In the genomic region with DNA sequence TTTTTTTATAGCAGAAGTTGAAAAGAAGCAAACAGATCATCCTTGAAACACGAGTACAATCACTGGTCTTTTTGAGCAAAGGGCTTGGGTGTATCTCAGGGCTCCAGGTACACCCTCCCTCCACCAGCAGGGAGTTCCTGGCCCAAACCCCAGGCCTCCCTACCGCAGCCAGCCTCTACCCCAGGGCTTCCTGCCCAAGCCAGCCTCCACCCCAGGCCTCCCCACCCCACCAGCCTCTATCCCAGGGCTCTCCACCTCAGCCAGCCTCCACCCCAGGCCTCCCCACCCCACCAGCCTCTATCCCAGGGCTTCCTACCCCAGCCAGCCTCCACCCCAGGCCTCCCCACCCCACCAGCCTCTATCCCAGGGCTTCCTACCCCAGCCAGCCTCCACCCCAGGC, we compare ENCODE assay signal across 10 cellular contexts. TPM values are rescaled to one million over a fixed set of nuclear protein-coding genes. Genes with fewer than 3 reads are reported as not detected.
"Had no signal": no experiment of that assay in that cellular context is flagged by ENCODE, and none has a peak within 500 bp of the region (broad histone marks: within the 10 kb centered on the region; RNA-seq: fewer than 3 reads in every experiment).

No MANE protein-coding gene starts in this region.

RNA-seq across cellular contexts. Expression of a gene that starts 46.1 kb away (rescaled TPM):
- total RNA-seq: astrocyte, left colon, lung microvascular endothelial cell, mononuclear cell, osteocyte, pulmonary artery endothelial cell, sciatic nerve, SK-MEL-5, thoracic aorta, urinary bladder had no signal

RNA-seq across cellular contexts. Expression of a gene that starts 52.9 kb away (rescaled TPM):
- total RNA-seq: astrocyte, left colon, lung microvascular endothelial cell, mononuclear cell, osteocyte, pulmonary artery endothelial cell, SK-MEL-5, thoracic aorta had no signal
